24 cellular contexts compared by ENCODE assay signal in the genomic region with DNA sequence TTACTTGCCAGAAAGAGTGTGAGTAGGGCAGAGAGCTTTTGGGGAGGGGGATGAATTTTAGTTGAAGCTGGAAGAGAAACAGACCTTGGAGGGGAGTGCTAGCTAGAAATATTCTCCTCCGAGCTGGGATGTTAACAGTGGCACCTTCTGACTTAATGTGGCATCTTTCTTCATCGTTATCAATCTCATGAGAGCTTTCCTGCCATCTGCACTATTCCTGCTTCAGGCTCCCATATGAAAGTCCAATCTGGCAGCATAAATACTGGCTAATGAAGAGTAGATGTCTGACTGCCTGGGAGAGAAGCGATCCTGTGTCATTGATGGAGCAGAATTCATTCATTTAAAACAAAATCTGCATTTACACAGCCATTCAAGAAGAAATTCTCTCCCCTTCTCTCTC.
A peak's percentile ranks its signal among the peaks of the same experiment; 100 is the strongest.
DNase-seq lines count a peak whose midpoint lies in the region; ATAC-seq and TF ChIP-seq lines count a peak whose summit lies in the region.
"Had no signal": no experiment of that assay in that cellular context is flagged by ENCODE, and none has a peak within 500 bp of the region (broad histone marks: within the 10 kb centered on the region; RNA-seq: fewer than 3 reads in every experiment).

No MANE protein-coding gene starts in this region.

- intact Hi-C loops in mammary epithelial cell (cut with micrococcal nuclease): no loop called here

- no peak for TF ChIP-seq CTCF in mammary epithelial cell (conservative IDR thresholded peaks at IDR 0.05 in 1 of 2, IDR thresholded peaks at IDR 0.05 in 1 of 2; ENCODE audit: extremely low read depth in 1 of 2, insufficient read depth in 1 of 2, low read depth in 1 of 2, low read length in 2 of 2)

- dilution Hi-C loops in mammary epithelial cell (cut with HindIII; ENCODE audit: low sequenced_read_pairs): no loop called here

- no peak overlapping the region for H3K27ac ChIP-seq in mammary epithelial cell (ENCODE audit: insufficient read depth, low read depth, low read length)
- peak overlapping the region; percentile 75 for H3K27ac ChIP-seq in mesodermal cell (ENCODE audit: low read depth, low read length, severe bottlenecking)
- H3K27ac ChIP-seq in temporal lobe (ENCODE audit: low read depth, low read length): peak overlapping the region; percentile 73
- H3K27ac ChIP-seq: BLaER1 treated with 17β-estradiol and CSF1 and Interleukin-3, amounts not matched to agents 10 nM and 100 nM; colonic mucosa; epithelial cell of prostate; upper lobe of right lung; VCaP had no signal

- CTCF ChIA-PET in mammary epithelial cell (lab: Charles Lee; ENCODE audit: low non-redundant PET): no interaction called here

- ATAC-seq in GM19397 (IDR thresholded peaks at IDR 0.05; ENCODE audit: unreplicated experiment): no peak
- ATAC-seq: Panc1; stimulated activated memory B cell treated with anti-CD40 and anti-IgM and Interleukin-4, amounts not matched to agents 10 μg/mL and 1 μg/mL and 100 μg/mL, for 72 hours; upper lobe of right lung had no signal

- no peak overlapping the region for H3K9ac ChIP-seq in mammary epithelial cell (ENCODE audit: insufficient read depth, low read length)
- H3K9ac ChIP-seq: BLaER1 treated with 17β-estradiol and CSF1 and Interleukin-3, amounts not matched to agents 10 nM and 100 nM had no signal

- H2AFZ ChIP-seq in mammary epithelial cell (ENCODE audit: low read depth, low read length): peak overlapping the region; percentile 25

- no peaks in the 10 kb centered on the region for H4K20me1 ChIP-seq in mammary epithelial cell (ENCODE audit: insufficient read depth, low read length)
- H4K20me1 ChIP-seq: BLaER1 treated with 17β-estradiol and CSF1 and Interleukin-3, amounts not matched to agents 10 nM and 100 nM had no signal

- no peaks in the 10 kb centered on the region for H3K27me3 ChIP-seq in mammary epithelial cell (ENCODE audit: insufficient read depth, low read length)
- H3K27me3 ChIP-seq: BLaER1 treated with 17β-estradiol and CSF1 and Interleukin-3, amounts not matched to agents 10 nM and 100 nM; colonic mucosa; upper lobe of right lung had no signal

- H3K4me1 ChIP-seq in mammary epithelial cell (ENCODE audit: insufficient read depth, low read length) (no peaks in the 10 kb centered on the region), mesodermal cell (ENCODE audit: control insufficient read depth, insufficient read depth, low read length, poor library complexity, severe bottlenecking) (peaks cover 54% of the 10 kb centered on the region)
- H3K4me1 ChIP-seq: colonic mucosa, upper lobe of right lung had no signal

- H3K9me3 ChIP-seq in mammary epithelial cell (replicated peaks; ENCODE audit: insufficient read depth, low read length) (no peaks in the 10 kb centered on the region), mesodermal cell (ENCODE audit: control insufficient read depth, low read length) (no peaks in the 10 kb centered on the region)
- H3K9me3 ChIP-seq: BLaER1 treated with 17β-estradiol and CSF1 and Interleukin-3, amounts not matched to agents 10 nM and 100 nM; colonic mucosa; upper lobe of right lung had no signal

- in situ Hi-C loops in mammary epithelial cell (cut with MboI; ENCODE audit: low sequenced_read_pairs in 2 of 2): no loop called here

- H3K36me3 ChIP-seq in mammary epithelial cell (ENCODE audit: insufficient read depth, low read length): no peaks in the 10 kb centered on the region
- H3K36me3 ChIP-seq in mesodermal cell (ENCODE audit: control insufficient read depth, insufficient read depth, low read length): no peaks in the 10 kb centered on the region
- H3K36me3 ChIP-seq: BLaER1 treated with 17β-estradiol and CSF1 and Interleukin-3, amounts not matched to agents 10 nM and 100 nM; colonic mucosa; upper lobe of right lung had no signal

- peak; percentile 85 for DNase-seq in NCI-H2171 treated with DMSO at 0.1 percent for 48 hours (lab: John Stamatoyannopoulos, UW)
- DNase-seq in mammary epithelial cell: no peak
- DNase-seq in NCI-H128 (lab: John Stamatoyannopoulos, UW; ENCODE audit: unreplicated experiment): no peak
- no peak for DNase-seq in anterior cingulate cortex (lab: John Stamatoyannopoulos, UW)
- DNase-seq: activated CD4-positive, alpha-beta T cell treated with anti-CD3 and anti-CD28 coated beads for 4 hours; colonic mucosa; effector CD8-positive, alpha-beta T cell; GOT3; HFFc6; immature natural killer cell; IMR-90; NCI-H69; SHP77; SW 1271; T-helper 9 cell; upper lobe of right lung had no signal

- BruUV-seq in mammary epithelial cell (replicated peaks; lab: Mats Ljungman, UMichigan): no TSS peak

- H3K4me2 ChIP-seq in mammary epithelial cell (ENCODE audit: insufficient read depth, low read depth, low read length): no peak overlapping the region
- H3K4me2 ChIP-seq: BLaER1 treated with 17β-estradiol and CSF1 and Interleukin-3, amounts not matched to agents 10 nM and 100 nM had no signal

- 56% methylated on average over 3 of the region's 3 CpGs for WGBS in mammary epithelial cell (ENCODE audit: low coverage, missing lambda C conversion rate)
- 83 to 90% methylated on average over 1 to 3 of the region's 3 CpGs for WGBS in mesodermal cell (ENCODE audit: insufficient coverage in 2 of 2), 2 experiments

- no peak overlapping the region for H3K4me3 ChIP-seq in mammary epithelial cell (replicated peaks in 1 of 3; ENCODE audit: insufficient read depth in 1 of 3, low read depth in 2 of 3, low read length in 3 of 3)
- no peak overlapping the region for H3K4me3 ChIP-seq in mesodermal cell (ENCODE audit: extremely low read depth, insufficient read depth, low read length, poor library complexity, severe bottlenecking)
- H3K4me3 ChIP-seq: BLaER1 treated with 17β-estradiol and CSF1 and Interleukin-3, amounts not matched to agents 10 nM and 100 nM; colonic mucosa; upper lobe of right lung had no signal

- no peaks in the 10 kb centered on the region for H3K79me2 ChIP-seq in mammary epithelial cell (ENCODE audit: insufficient read depth, low read length)
